Comparison of ENCODE assay signal across 1 cellular context in the genomic region with DNA sequence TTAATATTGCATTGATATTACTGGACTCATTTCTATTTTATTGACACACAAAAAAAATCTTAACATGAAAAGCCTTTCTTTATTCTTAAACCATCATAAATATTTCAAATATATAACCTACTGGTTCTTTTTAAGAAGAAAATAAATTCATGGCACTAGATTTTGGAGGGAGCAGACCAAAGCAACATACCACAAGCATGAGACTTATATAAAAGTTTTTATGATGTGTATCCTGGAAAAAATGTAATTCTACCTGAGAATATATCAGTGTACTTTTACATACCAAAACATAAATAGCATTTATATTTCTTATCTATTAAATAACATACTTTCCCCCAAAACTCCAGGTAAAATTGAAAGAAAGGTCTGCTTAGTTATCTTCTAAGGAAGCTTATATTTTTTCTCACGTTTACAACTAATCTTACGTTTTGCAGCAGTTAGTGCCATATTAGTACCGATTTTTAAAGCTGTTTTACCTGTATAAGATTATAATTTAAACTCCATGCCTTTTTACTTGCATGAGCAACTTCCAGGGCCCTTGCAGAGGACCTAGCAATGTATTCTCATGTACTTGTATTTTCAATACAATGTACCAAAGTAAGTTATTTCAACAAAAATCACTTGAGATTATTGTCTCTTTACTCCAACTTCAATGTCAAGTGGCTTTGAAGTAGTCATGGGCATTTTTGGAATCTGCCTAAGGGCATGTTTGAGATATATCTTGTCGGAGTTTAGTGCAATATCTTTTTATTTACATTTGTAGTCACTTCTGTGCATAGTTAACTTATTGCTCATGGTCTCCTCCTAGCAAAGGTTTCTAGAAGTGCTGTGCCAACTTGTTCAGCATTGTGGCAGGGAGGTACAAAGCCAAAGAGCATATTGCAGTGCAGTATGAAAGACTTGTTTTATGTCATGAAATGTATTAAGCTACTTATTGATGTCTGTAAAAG.
TF ChIP-seq lines count a peak whose summit lies in the region.

No MANE protein-coding gene starts in this region.

TF ChIP-seq in IMR-90, 13 proteins besides CTCF, POLR2A, EP300 and RAD21 (continued from another document):
- TF ChIP-seq RCOR1 (IDR thresholded peaks at IDR 0.05; ENCODE audit: insufficient replicate concordance, low read length) (no peak), FOS (IDR thresholded peaks at IDR 0.05; ENCODE audit: low read depth, low read length) (no peak), BHLHE40 (IDR thresholded peaks at IDR 0.05; ENCODE audit: low read depth, low read length) (no peak), RFX5 (IDR thresholded peaks at IDR 0.05; ENCODE audit: low read depth, low read length) (no peak), MXI1 (IDR thresholded peaks at IDR 0.05; ENCODE audit: borderline replicate concordance, low read depth, low read length) (no peak)
- TF ChIP-seq, protein P1, sequence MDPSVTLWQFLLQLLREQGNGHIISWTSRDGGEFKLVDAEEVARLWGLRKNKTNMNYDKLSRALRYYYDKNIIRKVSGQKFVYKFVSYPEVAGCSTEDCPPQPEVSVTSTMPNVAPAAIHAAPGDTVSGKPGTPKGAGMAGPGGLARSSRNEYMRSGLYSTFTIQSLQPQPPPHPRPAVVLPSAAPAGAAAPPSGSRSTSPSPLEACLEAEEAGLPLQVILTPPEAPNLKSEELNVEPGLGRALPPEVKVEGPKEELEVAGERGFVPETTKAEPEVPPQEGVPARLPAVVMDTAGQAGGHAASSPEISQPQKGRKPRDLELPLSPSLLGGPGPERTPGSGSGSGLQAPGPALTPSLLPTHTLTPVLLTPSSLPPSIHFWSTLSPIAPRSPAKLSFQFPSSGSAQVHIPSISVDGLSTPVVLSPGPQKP (IDR thresholded peaks at IDR 0.05; ENCODE audit: borderline replicate concordance, low read depth, low read length): no peak
